In the genomic region with DNA sequence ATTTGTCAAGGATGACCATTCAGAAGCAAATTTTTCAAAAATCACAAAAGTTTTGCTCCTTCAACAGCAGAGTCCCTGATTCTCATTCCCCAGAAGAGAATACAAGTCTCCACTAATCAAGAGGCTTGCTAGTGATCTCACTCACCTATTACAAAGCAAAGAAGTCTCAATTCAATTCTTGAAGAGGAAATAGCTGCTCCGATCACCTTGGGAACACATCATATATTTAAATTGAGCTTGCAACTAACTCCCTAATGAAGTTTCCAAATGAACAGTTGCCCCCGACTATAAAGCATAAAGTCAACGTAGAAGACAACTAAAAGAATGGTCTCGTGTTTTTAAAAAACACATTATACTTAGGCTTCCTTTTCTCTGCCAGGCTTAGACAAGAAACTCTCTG, we compare ENCODE assay signal across 11 cellular contexts. TPM values are rescaled to one million over a fixed set of nuclear protein-coding genes. Genes with fewer than 3 reads are reported as not detected.
DNase-seq lines count a peak whose midpoint lies in the region; ATAC-seq and TF ChIP-seq lines count a peak whose summit lies in the region.
"Had no signal": no experiment of that assay in that cellular context is flagged by ENCODE, and none has a peak within 500 bp of the region (broad histone marks: within the 10 kb centered on the region; RNA-seq: fewer than 3 reads in every experiment).

No MANE protein-coding gene starts in this region.

- no peak overlapping the region for H3K9ac ChIP-seq in endocrine pancreas (ENCODE audit: control insufficient read depth, insufficient read depth, low read length)

- TF ChIP-seq POLR2A in heart left ventricle (IDR thresholded peaks at IDR 0.05) (no peak), vagina (IDR thresholded peaks at IDR 0.05) (no peak)

- DNase-seq in heart left ventricle (no peak), cardiac septum (ENCODE audit: low spot score) (no peak), vagina (ENCODE audit: extremely low spot score in 2 of 2) (no peak)
- no peak for DNase-seq in natural killer cell treated with Interleukin-12 subunit alpha and Interleukin-12 subunit beta and Interleukin-15 and Interleukin-18, amount 100 ng/mL, for 72 hours (ENCODE audit: low spot score)
- no peak for DNase-seq in activated CD4-positive, alpha-beta T cell treated with anti-CD3 and anti-CD28 coated beads, Interleukin-2, amount 10 ng/mL, durations not matched to agents 24 days and 14 days
- DNase-seq: Calu3, NCI-H1048, T-cell had no signal

- H3K27ac ChIP-seq in heart left ventricle (peak overlapping the region in 9 of 12 donors; percentile 15 to 99 (median 95)), vagina (peak overlapping the region; percentile 92)

- no peaks in the 10 kb centered on the region for H3K36me3 Mint-ChIP-seq in natural killer cell treated with Interleukin-12 subunit alpha and Interleukin-12 subunit beta and Interleukin-15 and Interleukin-18, amount 100 ng/mL, for 72 hours
- no peaks in the 10 kb centered on the region for H3K36me3 Mint-ChIP-seq in activated CD4-positive, alpha-beta T cell treated with anti-CD3 and anti-CD28 coated beads, Interleukin-2, amount 10 ng/mL, durations not matched to agents 24 days and 14 days (ENCODE audit: low read depth)
- H3K36me3 Mint-ChIP-seq: T-cell had no signal

- TF ChIP-seq CTCF in heart left ventricle (IDR thresholded peaks at IDR 0.05) = no peak
- no peak for TF ChIP-seq CTCF in vagina (IDR thresholded peaks at IDR 0.05)

- peaks cover 0 to 3% of the 10 kb centered on the region in 2 donors for H3K4me1 Mint-ChIP-seq in natural killer cell treated with Interleukin-12 subunit alpha and Interleukin-12 subunit beta and Interleukin-15 and Interleukin-18, amount 100 ng/mL, for 72 hours (ENCODE audit: low read depth in 2 of 2)
- peaks cover 7% of the 10 kb centered on the region for H3K4me1 Mint-ChIP-seq in activated CD4-positive, alpha-beta T cell treated with anti-CD3 and anti-CD28 coated beads, Interleukin-2, amount 10 ng/mL, durations not matched to agents 24 days and 14 days

- intact Hi-C loops in heart left ventricle (cut with DNase I) = loop anchor here (2.0 to 10.0 kb wide), 12 partner anchors 46 to 252 kb away; no protein-coding TSS in a partner anchor
- intact Hi-C loops in cardiac septum (cut with DNase I) = loop anchor here (5.0 kb wide), 4 partner anchors 88 to 252 kb away; no protein-coding TSS in a partner anchor
- intact Hi-C loops in vagina (cut with DNase I) = loop anchor here (5.0 kb wide), 2 partner anchors 113 to 242 kb away; no protein-coding TSS in a partner anchor
- intact Hi-C loops in activated CD4-positive, alpha-beta T cell treated with anti-CD3 and anti-CD28 coated beads, Interleukin-2, amount 10 ng/mL, durations not matched to agents 24 days and 14 days (cut with micrococcal nuclease) = loop anchor here (5.0 kb wide), 1 partner anchor 252 kb away; no protein-coding TSS in a partner anchor

- H3K9me3 ChIP-seq in heart left ventricle = no peaks in the 10 kb centered on the region
- no peaks in the 10 kb centered on the region for H3K9me3 ChIP-seq in endocrine pancreas (ENCODE audit: control insufficient read depth, low read length)
- no peaks in the 10 kb centered on the region for H3K9me3 ChIP-seq in vagina

- WGBS in heart left ventricle, 4 donors = 16 to 25% (median 19%) methylated on average over 4 of the region's 4 CpGs

- no peak for ATAC-seq in heart left ventricle
- ATAC-seq in natural killer cell treated with Interleukin-12 subunit alpha and Interleukin-12 subunit beta and Interleukin-15 and Interleukin-18, amount 100 ng/mL, for 72 hours = no peak
- no peak for ATAC-seq in HG03460 (IDR thresholded peaks at IDR 0.05; ENCODE audit: unreplicated experiment)
- ATAC-seq in GM21526 (IDR thresholded peaks at IDR 0.05; ENCODE audit: low FRiP score, unreplicated experiment) = no peak
- ATAC-seq: T-cell had no signal

- H3K36me3 ChIP-seq in heart left ventricle (no peaks in the 10 kb centered on the region), endocrine pancreas (ENCODE audit: control insufficient read depth, insufficient read depth, low read length) (no peaks in the 10 kb centered on the region), vagina (no peaks in the 10 kb centered on the region)

- peaks cover 0 to 58% (median 35%) of the 10 kb centered on the region in 12 donors for H3K4me1 ChIP-seq in heart left ventricle
- no peaks in the 10 kb centered on the region for H3K4me1 ChIP-seq in endocrine pancreas (ENCODE audit: control insufficient read depth, insufficient read depth, low read length)
- peaks cover 30% of the 10 kb centered on the region for H3K4me1 ChIP-seq in vagina

- peaks cover 0 to 25% (median 0%) of the 10 kb centered on the region in 9 donors for H3K27me3 ChIP-seq in heart left ventricle
- no peaks in the 10 kb centered on the region for H3K27me3 ChIP-seq in endocrine pancreas (ENCODE audit: control insufficient read depth, insufficient read depth, low read length)
- no peaks in the 10 kb centered on the region for H3K27me3 ChIP-seq in vagina

- H3K27ac Mint-ChIP-seq in natural killer cell treated with Interleukin-12 subunit alpha and Interleukin-12 subunit beta and Interleukin-15 and Interleukin-18, amount 100 ng/mL, for 72 hours = no peak overlapping the region
- no peak overlapping the region for H3K27ac Mint-ChIP-seq in activated CD4-positive, alpha-beta T cell treated with anti-CD3 and anti-CD28 coated beads, Interleukin-2, amount 10 ng/mL, durations not matched to agents 24 days and 14 days
- H3K27ac Mint-ChIP-seq: T-cell had no signal

- H3K27me3 Mint-ChIP-seq in natural killer cell treated with Interleukin-12 subunit alpha and Interleukin-12 subunit beta and Interleukin-15 and Interleukin-18, amount 100 ng/mL, for 72 hours = peaks cover 45 to 63% of the 10 kb centered on the region in 2 donors
- peaks cover 65% of the 10 kb centered on the region for H3K27me3 Mint-ChIP-seq in activated CD4-positive, alpha-beta T cell treated with anti-CD3 and anti-CD28 coated beads, Interleukin-2, amount 10 ng/mL, durations not matched to agents 24 days and 14 days

- H3K9me3 Mint-ChIP-seq in natural killer cell treated with Interleukin-12 subunit alpha and Interleukin-12 subunit beta and Interleukin-15 and Interleukin-18, amount 100 ng/mL, for 72 hours = no peaks in the 10 kb centered on the region
- no peaks in the 10 kb centered on the region for H3K9me3 Mint-ChIP-seq in activated CD4-positive, alpha-beta T cell treated with anti-CD3 and anti-CD28 coated beads, Interleukin-2, amount 10 ng/mL, durations not matched to agents 24 days and 14 days
- H3K9me3 Mint-ChIP-seq: T-cell had no signal

- H3K4me3 Mint-ChIP-seq in natural killer cell treated with Interleukin-12 subunit alpha and Interleukin-12 subunit beta and Interleukin-15 and Interleukin-18, amount 100 ng/mL, for 72 hours = peak overlapping the region; percentile 68
- H3K4me3 Mint-ChIP-seq in activated CD4-positive, alpha-beta T cell treated with anti-CD3 and anti-CD28 coated beads, Interleukin-2, amount 10 ng/mL, durations not matched to agents 24 days and 14 days = no peak overlapping the region

- peak overlapping the region; percentile 69 to 96 (median 86) for H3K4me3 ChIP-seq in heart left ventricle
- H3K4me3 ChIP-seq in endocrine pancreas (ENCODE audit: control insufficient read depth, insufficient read depth, low read length) = peak overlapping the region; percentile 91
- H3K4me3 ChIP-seq in vagina = peak overlapping the region; percentile 74 to 97

RNA-seq across cellular contexts. Expression of gene LIFR, which starts 1.6 kb away (rescaled TPM):
- 10 to 100 TPM; 34.2 to 66.8 (median 39.8) TPM for total RNA-seq in heart left ventricle
- polyA plus RNA-seq in heart left ventricle = 10 to 100 TPM; 12.6 to 13.2 TPM
- total RNA-seq in cardiac septum = 30.9 TPM
- total RNA-seq in natural killer cell treated with Interleukin-12 subunit alpha and Interleukin-12 subunit beta and Interleukin-15 and Interleukin-18, amount 100 ng/mL, for 72 hours = not detected
- total RNA-seq in vagina = 63.3 TPM
- 0.12 TPM in 2 replicates for total RNA-seq in activated CD4-positive, alpha-beta T cell treated with anti-CD3 and anti-CD28 coated beads, Interleukin-2, amount 10 ng/mL, durations not matched to agents 24 days and 14 days

Comparison
In these comparisons a context has a peak if more than half of its experiments do, and no peak if none do; other contexts are left out.
1. RNA of gene LIFR, which starts 1.6 kb away (total RNA-seq): 63.3 TPM in vagina (single experiment), 34.2 to 66.8 TPM in heart left ventricle and 30.9 TPM in cardiac septum (single experiment); 0.12 TPM in activated CD4-positive, alpha-beta T cell treated with anti-CD3 and anti-CD28 coated beads, Interleukin-2, amount 10 ng/mL, durations not matched to agents 24 days and 14 days and not detected in natural killer cell treated with Interleukin-12 subunit alpha and Interleukin-12 subunit beta and Interleukin-15 and Interleukin-18, amount 100 ng/mL, for 72 hours; every median in the first group is over 10 times any median in the second.
2. Peak in every context shown above with its lines, with median percentiles within 50 percentile points of each other: H3K4me3 ChIP-seq.